ENCODE assay signal across 19 cellular contexts in the genomic region with DNA sequence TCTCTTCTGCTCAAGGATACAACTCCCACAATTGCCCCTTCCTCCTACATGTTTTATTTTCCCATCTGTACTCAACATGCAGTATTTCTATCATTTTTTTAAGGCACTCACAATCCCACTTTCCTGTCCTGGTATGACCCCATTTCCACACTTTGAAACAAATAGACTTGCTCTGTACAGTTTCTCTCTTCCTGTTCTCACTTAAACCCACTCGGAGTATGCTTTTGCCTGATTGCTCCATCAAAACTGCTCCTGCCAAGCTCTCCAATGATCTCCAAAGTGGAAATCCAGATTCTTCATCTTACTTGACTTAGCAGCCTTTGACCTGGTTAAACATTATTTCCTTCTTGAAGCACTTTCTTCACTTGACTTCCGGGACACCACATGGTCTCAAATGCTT.
"Had no signal": no experiment of that assay in that cellular context is flagged by ENCODE, and none has a peak within 500 bp of the region (broad histone marks: within the 10 kb centered on the region; RNA-seq: fewer than 3 reads in every experiment).

No MANE protein-coding gene starts in this region.

- DNase-seq: activated CD4-positive, alpha-beta T cell treated with anti-CD3 and anti-CD28 coated beads, Interleukin-2, amount 50 U/mL, for 1 hour; activated CD4-positive, CD25-positive, alpha-beta regulatory T cell treated with anti-CD3 and anti-CD28 coated beads, Interleukin-2, amount 50 U/mL, for 72 hours; activated naive CD4-positive, alpha-beta T cell; activated naive CD8-positive, alpha-beta T cell treated with anti-CD3 and anti-CD28 coated beads for 36 hours; activated T-cell treated with anti-CD3 and anti-CD28 coated beads, Interleukin-2, amount 50 U/mL, for 24 hours; esophagus squamous epithelium; gastrocnemius medialis; heart left ventricle; left cardiac atrium; naive thymus-derived CD8-positive, alpha-beta T cell; stimulated activated CD4-positive, alpha-beta T cell treated with anti-CD3 and anti-CD28 coated beads, Interleukin-12 subunit alpha, Interleukin-12 subunit beta, amount 100 ng/mL, for 4 hours; stimulated activated CD4-positive, alpha-beta T cell treated with anti-CD3 and anti-CD28 coated beads, Interleukin-4, amount 100 ng/mL, for 4 hours; stimulated activated naive CD8-positive, alpha-beta T cell treated with anti-CD3 and anti-CD28 coated beads, Interleukin-15, Interleukin-2, amounts not matched to agents 100 U/mL and 50 U/mL, for 24 hours; T-helper 1 cell; tibial artery; WERI-Rb-1 had no signal

- ATAC-seq: activated T-helper 17 cell treated with anti-CD3 and anti-CD28 coated beads, Interleukin-2, amount 50 U/mL, for 72 hours; gastrocnemius medialis; left cardiac atrium; naive thymus-derived CD8-positive, alpha-beta T cell; stimulated activated naive CD8-positive, alpha-beta T cell treated with anti-CD3 and anti-CD28 coated beads, Interleukin-15, Interleukin-2, amounts not matched to agents 100 U/mL and 50 U/mL, for 24 hours had no signal

- H3K36me3 ChIP-seq: esophagus squamous epithelium, gastrocnemius medialis, heart left ventricle, neural progenitor cell, right atrium auricular region, tibial artery, WERI-Rb-1 had no signal

- H3K9me3 ChIP-seq: esophagus squamous epithelium, gastrocnemius medialis, right atrium auricular region, tibial artery had no signal

- H2AFZ ChIP-seq: neural progenitor cell had no signal

- H3K4me1 ChIP-seq: neural progenitor cell, right atrium auricular region had no signal

- H3K4me2 ChIP-seq: neural progenitor cell had no signal

- H3K27ac ChIP-seq: esophagus squamous epithelium, gastrocnemius medialis, heart left ventricle, neural progenitor cell, right atrium auricular region, tibial artery, WERI-Rb-1 had no signal

- H3K4me3 ChIP-seq: esophagus squamous epithelium, gastrocnemius medialis, heart left ventricle, neural progenitor cell, right atrium auricular region, tibial artery had no signal

- H3K27me3 ChIP-seq: esophagus squamous epithelium, gastrocnemius medialis, heart left ventricle, neural progenitor cell, right atrium auricular region, tibial artery had no signal
